ENCODE assay signal across 1 cellular context in genomic region chr20:56439784-56440291, GRCh38.
A peak's percentile ranks its signal among the peaks of the same experiment; 100 is the strongest.
TF ChIP-seq lines count a peak whose summit lies in the region.

No MANE protein-coding gene starts in this region.

TF ChIP-seq in SK-N-SH, 30 proteins besides CTCF, POLR2A, EP300 and RAD21 (continued from another document):
- TF ChIP-seq TAF1 (IDR thresholded peaks at IDR 0.05; ENCODE audit: borderline replicate concordance, low read depth, low read length) (no peak; the same call in 1 of the 2 replicates), TCF12 (IDR thresholded peaks at IDR 0.05) (peak; percentile 92), SMC3 (IDR thresholded peaks at IDR 0.05; ENCODE audit: low read depth, low read length) (no peak), ELF1 (IDR thresholded peaks at IDR 0.05) (0 out of 2 replicates have a peak, but pooled peaks have one; percentile 17), FOXM1 (IDR thresholded peaks at IDR 0.05; ENCODE audit: low read depth) (peak; percentile 56; the same call in 1 of the 2 replicates), EZH2phosphoT487 (IDR thresholded peaks at IDR 0.05; ENCODE audit: borderline replicate concordance, low read depth) (no peak), FOSL2 (IDR thresholded peaks at IDR 0.05; ENCODE audit: borderline replicate concordance, low read depth) (peak; percentile 76), MEF2A (IDR thresholded peaks at IDR 0.05; ENCODE audit: borderline replicate concordance, low read depth) (peak; percentile 18; the same call in 1 of the 2 replicates), CHD2 (IDR thresholded peaks at IDR 0.05; ENCODE audit: low read length, partially characterized antibody) (no peak), TEAD4 (IDR thresholded peaks at IDR 0.05; ENCODE audit: borderline replicate concordance, insufficient read depth) (peak; percentile 89)
